ENCODE assay signal across 1 cellular context in the genomic region with DNA sequence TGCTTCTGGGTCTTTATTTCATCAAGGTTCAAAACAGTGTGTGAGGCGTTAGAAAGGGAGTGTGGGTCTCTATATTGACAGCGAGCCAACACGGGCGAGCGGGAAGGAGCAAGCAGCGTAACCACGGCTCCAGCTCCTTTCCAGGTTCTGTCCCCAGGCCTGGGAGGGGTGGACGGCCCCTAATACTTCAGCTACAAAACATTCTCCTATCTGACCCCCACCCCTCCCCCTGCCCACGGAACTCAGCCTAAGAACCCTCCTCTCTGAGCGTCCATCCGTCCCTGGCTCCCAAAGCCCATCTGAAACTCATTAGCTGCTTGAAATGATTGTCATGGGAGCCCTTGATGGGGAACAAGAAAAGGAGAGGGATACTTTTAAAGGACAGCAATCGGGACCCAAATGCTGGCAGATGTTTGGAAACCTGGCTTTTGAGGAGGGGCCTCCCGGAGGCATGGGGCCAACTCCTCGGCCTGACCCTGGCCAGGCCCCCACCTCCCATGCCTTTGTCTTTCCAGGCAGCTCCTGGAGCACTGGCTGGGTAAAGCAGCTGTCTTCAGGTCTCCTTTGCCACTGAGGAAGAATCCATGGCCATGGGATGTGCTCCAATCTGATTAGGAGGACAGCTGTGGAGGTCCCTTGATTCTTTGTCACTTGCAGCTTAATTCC.
TF ChIP-seq lines count a peak whose summit lies in the region.

No MANE protein-coding gene starts in this region.

TF ChIP-seq in HEK293, 187 proteins besides CTCF, POLR2A, EP300 and RAD21 (continued from another document):
- TF ChIP-seq, protein P1, sequence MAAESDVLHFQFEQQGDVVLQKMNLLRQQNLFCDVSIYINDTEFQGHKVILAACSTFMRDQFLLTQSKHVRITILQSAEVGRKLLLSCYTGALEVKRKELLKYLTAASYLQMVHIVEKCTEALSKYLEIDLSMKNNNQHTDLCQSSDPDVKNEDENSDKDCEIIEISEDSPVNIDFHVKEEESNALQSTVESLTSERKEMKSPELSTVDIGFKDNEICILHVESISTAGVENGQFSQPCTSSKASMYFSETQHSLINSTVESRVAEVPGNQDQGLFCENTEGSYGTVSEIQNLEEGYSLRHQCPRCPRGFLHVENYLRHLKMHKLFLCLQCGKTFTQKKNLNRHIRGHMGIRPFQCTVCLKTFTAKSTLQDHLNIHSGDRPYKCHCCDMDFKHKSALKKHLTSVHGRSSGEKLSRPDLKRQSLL (tag by site-specific recombination; IDR thresholded peaks at IDR 0.05): peak; percentile 73; the same call in 1 of the 2 replicates
- TF ChIP-seq SP2 (tag by site-specific recombination; IDR thresholded peaks at IDR 0.05) (no peak), ZNF140 (tag by site-specific recombination; IDR thresholded peaks at IDR 0.05) (no peak), ZSCAN16 (tag by site-specific recombination; IDR thresholded peaks at IDR 0.05) (no peak)
TF ChIP-seq in HEK293: peak in this region for 3.
